Comparison of ENCODE assay signal across 17 cellular contexts in the genomic region with DNA sequence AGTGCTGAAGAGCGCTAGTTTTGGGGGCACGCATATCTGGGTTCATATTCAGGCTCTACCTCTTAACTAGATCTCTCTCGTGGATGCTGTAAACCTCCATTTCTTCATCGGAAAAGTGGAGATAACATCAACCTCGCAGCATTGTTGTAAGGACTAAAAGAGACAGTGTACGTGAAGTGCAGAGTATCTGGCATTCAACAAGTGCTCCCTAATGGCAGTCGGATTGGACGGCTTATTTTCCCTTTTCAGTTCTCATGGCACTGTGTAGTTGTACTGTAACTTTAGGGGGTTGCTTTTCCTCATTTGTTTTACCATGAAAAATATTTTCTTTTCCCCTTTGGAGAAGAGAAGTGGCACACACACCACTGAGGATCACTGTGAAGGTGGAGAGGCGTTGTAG.
"Had no signal": no experiment of that assay in that cellular context is flagged by ENCODE, and none has a peak within 500 bp of the region (broad histone marks: within the 10 kb centered on the region; RNA-seq: fewer than 3 reads in every experiment).

No MANE protein-coding gene starts in this region.

- H3K4me3 ChIP-seq: stomach, suprapubic skin, testis, thoracic aorta, thyroid gland, tibial artery, tibial nerve, transverse colon, upper lobe of left lung, upper lobe of right lung, uterus, vagina had no signal

- H3K4me1 ChIP-seq: stomach, testis, thyroid gland, tibial artery, tibial nerve, transverse colon, upper lobe of left lung, upper lobe of right lung, uterus, vagina had no signal

- H3K9me3 ChIP-seq: stomach, suprapubic skin, testis, thoracic aorta, thyroid gland, tibial artery, tibial nerve, transverse colon, upper lobe of left lung, upper lobe of right lung, uterus, vagina had no signal

- H3K27ac ChIP-seq: stomach, suprapubic skin, testis, thoracic aorta, thyroid gland, tibial artery, tibial nerve, transverse colon, upper lobe of left lung, upper lobe of right lung, uterus, vagina had no signal

- ATAC-seq: stimulated activated effector memory CD8-positive, alpha-beta T cell treated with anti-CD3 and anti-CD28 coated beads, Interleukin-12 subunit alpha, Interleukin-12 subunit beta, amount 100 ng/mL, for 72 hours; stimulated activated memory B cell treated with anti-CD40 and anti-IgM and Interleukin-4, amounts not matched to agents 10 μg/mL and 1 μg/mL and 100 μg/mL, for 72 hours; stimulated activated naive B cell treated with anti-CD40 and anti-IgM and Interleukin-4, amounts not matched to agents 10 μg/mL and 1 μg/mL and 100 μg/mL, for 72 hours; stimulated activated naive CD8-positive, alpha-beta T cell treated with anti-CD3 and anti-CD28 coated beads, Interleukin-15, amount 100 ng/mL, for 72 hours; stimulated activated naive CD8-positive, alpha-beta T cell treated with anti-CD3 and anti-CD28 coated beads, Interleukin-15, Interleukin-2, amounts not matched to agents 100 U/mL and 50 U/mL, for 24 hours; upper lobe of right lung had no signal

- H3K36me3 ChIP-seq: stomach, suprapubic skin, thoracic aorta, thyroid gland, tibial artery, tibial nerve, transverse colon, upper lobe of left lung, upper lobe of right lung, uterus, vagina had no signal
